ENCODE assay signal across 1 cellular context in the genomic region with DNA sequence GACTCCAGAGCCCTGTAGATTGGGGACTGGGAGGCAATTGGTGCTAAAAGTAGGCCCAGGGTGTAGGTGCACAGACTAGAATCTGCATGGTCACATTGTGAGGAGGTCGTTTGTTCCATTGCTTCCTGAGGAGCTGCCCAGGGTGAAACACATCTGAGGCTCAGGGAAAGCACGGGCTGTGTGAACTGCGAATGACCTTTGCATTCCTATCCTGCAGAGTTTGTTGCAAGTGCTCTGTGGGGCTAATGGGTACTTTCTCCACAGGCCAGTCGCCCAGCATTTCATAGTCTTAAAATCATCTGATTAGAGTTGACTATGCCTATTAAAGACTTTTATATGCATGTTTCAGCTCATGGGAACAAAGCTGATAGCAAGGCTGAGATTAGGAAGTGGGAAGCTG.
TF ChIP-seq lines count a peak whose summit lies in the region.

No MANE protein-coding gene starts in this region.

TF ChIP-seq in HepG2, 621 proteins besides CTCF, POLR2A, EP300 and RAD21 (continued from another document):
- TF ChIP-seq SRSF1 (optimal IDR thresholded peaks at IDR 0.05; ENCODE audit: low read depth, low read length) (no peak), BHLHE40 (IDR thresholded peaks at IDR 0.05; ENCODE audit: low read length) (peak; percentile 43; the same call in 1 of the 2 replicates), KLF16 (CRISPR knock-in tag; IDR thresholded peaks at IDR 0.05) (no peak), HNF4A (CRISPR knock-in tag; IDR thresholded peaks at IDR 0.05) (peak; percentile 36; the same call in 1 of the 2 replicates), NR2F2 (IDR thresholded peaks at IDR 0.05; ENCODE audit: borderline replicate concordance, low read depth) (0 out of 2 replicates have a peak, but pooled peaks have one; percentile 18), PTBP1 (IDR thresholded peaks at IDR 0.05; ENCODE audit: low read depth, low read length, poor library complexity, severe bottlenecking) (no peak), HNF4G (IDR thresholded peaks at IDR 0.05; ENCODE audit: borderline replicate concordance, low read depth, low read length) (peak; percentile 41; the same call in 1 of the 2 replicates), HNF4G (CRISPR knock-in tag; IDR thresholded peaks at IDR 0.05; ENCODE audit: borderline replicate concordance, low read depth) (no peak), ERF (CRISPR knock-in tag; IDR thresholded peaks at IDR 0.05) (no peak), ZKSCAN5 (CRISPR knock-in tag; IDR thresholded peaks at IDR 0.05) (no peak), ZNF317 (CRISPR knock-in tag; IDR thresholded peaks at IDR 0.05) (peak; percentile 65; the same call in 1 of the 2 replicates), RXRB (CRISPR knock-in tag; IDR thresholded peaks at IDR 0.05; ENCODE audit: borderline replicate concordance) (0 out of 2 replicates have a peak, but pooled peaks have one; percentile 47), NR2F1 (CRISPR knock-in tag; IDR thresholded peaks at IDR 0.05) (peak in 1 of 2 experiments; percentile 35; a peak in 1 of 4 replicates), NFIC (IDR thresholded peaks at IDR 0.05; ENCODE audit: low read length) (no peak), ZNF580 (CRISPR knock-in tag; IDR thresholded peaks at IDR 0.05; ENCODE audit: borderline replicate concordance, low read depth) (no peak), MEIS2 (CRISPR knock-in tag; IDR thresholded peaks at IDR 0.05) (no peak), ZNF333 (CRISPR knock-in tag; IDR thresholded peaks at IDR 0.05; ENCODE audit: borderline replicate concordance) (no peak), HOXA5 (CRISPR knock-in tag; IDR thresholded peaks at IDR 0.05) (no peak), TEAD3 (CRISPR knock-in tag; optimal IDR thresholded peaks at IDR 0.05; ENCODE audit: borderline replicate concordance) (peak; percentile 53), HMGA1 (CRISPR knock-in tag; conservative IDR thresholded peaks at IDR 0.05) (no peak), RXRA (CRISPR knock-in tag; IDR thresholded peaks at IDR 0.05) (peak; percentile 78), MBNL3 (CRISPR knock-in tag; conservative IDR thresholded peaks at IDR 0.05) (no peak), ZC3H13 (CRISPR knock-in tag; IDR thresholded peaks at IDR 0.05) (no peak), RARA (CRISPR knock-in tag; IDR thresholded peaks at IDR 0.05) (peak; percentile 86)
- TF ChIP-seq, protein P1, sequence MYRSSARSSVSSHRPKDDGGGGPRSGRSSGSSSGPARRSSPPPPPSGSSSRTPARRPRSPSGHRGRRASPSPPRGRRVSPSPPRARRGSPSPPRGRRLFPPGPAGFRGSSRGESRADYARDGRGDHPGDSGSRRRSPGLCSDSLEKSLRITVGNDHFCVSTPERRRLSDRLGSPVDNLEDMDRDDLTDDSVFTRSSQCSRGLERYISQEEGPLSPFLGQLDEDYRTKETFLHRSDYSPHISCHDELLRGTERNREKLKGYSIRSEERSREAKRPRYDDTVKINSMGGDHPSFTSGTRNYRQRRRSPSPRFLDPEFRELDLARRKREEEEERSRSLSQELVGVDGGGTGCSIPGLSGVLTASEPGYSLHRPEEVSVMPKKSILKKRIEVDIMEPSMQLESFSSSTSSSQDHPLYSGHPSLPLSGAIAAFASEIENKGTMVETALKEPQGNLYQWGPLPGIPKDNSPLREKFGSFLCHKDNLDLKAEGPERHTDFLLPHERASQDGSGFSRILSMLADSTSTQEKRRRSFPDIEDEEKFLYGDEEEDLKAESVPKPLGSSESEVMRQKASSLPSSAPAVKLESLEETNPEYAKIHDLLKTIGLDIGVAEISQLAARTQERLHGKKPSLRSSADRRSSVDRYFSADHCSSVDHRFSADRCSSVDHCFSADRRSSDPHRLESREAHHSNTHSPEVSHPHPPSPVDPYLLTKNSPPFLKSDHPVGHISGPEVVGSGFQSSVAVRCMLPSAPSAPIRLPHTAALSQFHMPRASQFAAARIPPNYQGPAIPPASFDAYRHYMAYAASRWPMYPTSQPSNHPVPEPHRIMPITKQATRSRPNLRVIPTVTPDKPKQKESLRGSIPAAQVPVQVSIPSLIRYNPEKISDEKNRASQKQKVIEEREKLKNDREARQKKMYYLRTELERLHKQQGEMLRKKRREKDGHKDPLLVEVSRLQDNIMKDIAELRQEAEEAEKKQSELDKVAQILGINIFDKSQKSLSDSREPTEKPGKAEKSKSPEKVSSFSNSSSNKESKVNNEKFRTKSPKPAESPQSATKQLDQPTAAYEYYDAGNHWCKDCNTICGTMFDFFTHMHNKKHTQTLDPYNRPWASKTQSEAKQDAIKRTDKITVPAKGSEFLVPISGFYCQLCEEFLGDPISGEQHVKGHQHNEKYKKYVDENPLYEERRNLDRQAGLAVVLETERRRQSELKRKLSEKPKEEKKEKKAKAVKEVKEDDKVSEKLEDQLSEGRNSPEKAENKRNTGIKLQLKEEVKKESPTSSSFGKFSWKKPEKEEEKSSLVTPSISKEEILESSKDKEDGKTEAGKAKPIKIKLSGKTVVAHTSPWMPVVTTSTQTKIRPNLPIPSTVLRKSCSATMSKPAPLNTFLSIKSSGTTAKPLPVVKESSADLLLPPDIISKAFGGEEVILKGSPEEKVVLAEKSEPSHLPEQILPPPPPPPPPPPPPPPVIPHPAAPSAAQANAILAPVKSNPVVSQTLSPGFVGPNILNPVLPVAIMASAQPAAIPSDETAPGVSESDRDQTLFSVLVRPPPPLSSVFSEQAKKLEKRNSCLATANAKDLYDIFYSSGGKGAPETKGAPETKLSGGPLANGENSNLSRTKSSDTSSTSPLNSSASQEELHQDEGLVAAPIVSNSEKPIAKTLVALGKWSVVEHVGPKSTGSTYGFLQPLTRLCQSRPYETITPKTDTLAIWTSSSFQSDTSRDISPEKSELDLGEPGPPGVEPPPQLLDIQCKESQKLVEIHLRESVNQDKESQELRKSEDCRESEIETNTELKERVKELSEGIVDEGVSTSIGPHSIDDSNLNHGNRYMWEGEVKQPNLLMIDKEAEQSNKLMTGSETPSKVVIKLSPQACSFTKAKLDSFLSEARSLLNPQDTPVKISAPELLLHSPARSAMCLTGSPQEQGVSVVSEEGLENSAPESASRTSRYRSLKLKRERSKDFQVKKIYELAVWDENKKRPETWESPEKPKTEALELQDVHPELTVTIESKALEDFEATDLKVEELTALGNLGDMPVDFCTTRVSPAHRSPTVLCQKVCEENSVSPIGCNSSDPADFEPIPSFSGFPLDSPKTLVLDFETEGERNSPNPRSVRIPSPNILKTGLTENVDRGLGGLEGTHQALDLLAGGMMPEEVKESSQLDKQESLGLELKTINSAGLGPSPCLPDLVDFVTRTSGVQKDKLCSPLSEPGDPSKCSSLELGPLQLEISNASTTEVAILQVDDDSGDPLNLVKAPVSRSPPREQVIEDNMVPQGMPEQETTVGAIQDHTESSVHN (CRISPR knock-in tag; IDR thresholded peaks at IDR 0.05) = no peak
- TF ChIP-seq, protein P2, sequence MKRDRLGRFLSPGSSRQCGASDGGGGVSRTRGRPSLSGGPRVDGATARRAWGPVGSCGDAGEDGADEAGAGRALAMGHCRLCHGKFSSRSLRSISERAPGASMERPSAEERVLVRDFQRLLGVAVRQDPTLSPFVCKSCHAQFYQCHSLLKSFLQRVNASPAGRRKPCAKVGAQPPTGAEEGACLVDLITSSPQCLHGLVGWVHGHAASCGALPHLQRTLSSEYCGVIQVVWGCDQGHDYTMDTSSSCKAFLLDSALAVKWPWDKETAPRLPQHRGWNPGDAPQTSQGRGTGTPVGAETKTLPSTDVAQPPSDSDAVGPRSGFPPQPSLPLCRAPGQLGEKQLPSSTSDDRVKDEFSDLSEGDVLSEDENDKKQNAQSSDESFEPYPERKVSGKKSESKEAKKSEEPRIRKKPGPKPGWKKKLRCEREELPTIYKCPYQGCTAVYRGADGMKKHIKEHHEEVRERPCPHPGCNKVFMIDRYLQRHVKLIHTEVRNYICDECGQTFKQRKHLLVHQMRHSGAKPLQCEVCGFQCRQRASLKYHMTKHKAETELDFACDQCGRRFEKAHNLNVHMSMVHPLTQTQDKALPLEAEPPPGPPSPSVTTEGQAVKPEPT (CRISPR knock-in tag; IDR thresholded peaks at IDR 0.05; ENCODE audit: low read depth) = no peak
- TF ChIP-seq, protein P3, sequence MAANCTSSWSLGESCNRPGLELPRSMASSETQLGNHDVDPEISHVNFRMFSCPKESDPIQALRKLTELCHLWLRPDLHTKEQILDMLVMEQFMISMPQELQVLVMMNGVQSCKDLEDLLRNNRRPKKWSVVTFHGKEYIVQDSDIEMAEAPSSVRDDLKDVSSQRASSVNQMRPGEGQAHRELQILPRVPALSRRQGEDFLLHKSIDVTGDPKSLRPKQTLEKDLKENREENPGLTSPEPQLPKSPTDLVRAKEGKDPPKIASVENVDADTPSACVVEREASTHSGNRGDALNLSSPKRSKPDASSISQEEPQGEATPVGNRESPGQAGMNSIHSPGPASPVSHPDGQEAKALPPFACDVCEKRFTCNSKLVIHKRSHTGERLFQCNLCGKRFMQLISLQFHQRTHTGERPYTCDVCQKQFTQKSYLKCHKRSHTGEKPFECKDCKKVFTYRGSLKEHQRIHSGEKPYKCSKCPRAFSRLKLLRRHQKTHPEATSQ (CRISPR knock-in tag; IDR thresholded peaks at IDR 0.05; ENCODE audit: borderline replicate concordance) = no peak
